ENCODE assay signal across 17 cellular contexts in genomic region chr6:138145402-138145801, GRCh38. TPM values are rescaled to one million over a fixed set of nuclear protein-coding genes. Genes with fewer than 3 reads are reported as not detected.
DNase-seq lines count a peak whose midpoint lies in the region; ATAC-seq, FAIRE-seq and TF ChIP-seq lines count a peak whose summit lies in the region.
"Had no signal": no experiment of that assay in that cellular context is flagged by ENCODE, and none has a peak within 500 bp of the region (broad histone marks: within the 10 kb centered on the region; RNA-seq: fewer than 3 reads in every experiment).

No MANE protein-coding gene starts in this region.

- ATAC-seq in GM18867 (IDR thresholded peaks at IDR 0.05; ENCODE audit: unreplicated experiment) (peak; percentile 96), GM21529 (IDR thresholded peaks at IDR 0.05; ENCODE audit: unreplicated experiment) (peak; percentile 71), HG03354 (IDR thresholded peaks at IDR 0.05; ENCODE audit: poor library complexity, severe bottlenecking, unreplicated experiment) (peak; percentile 87), HG03439 (IDR thresholded peaks at IDR 0.05; ENCODE audit: unreplicated experiment) (no peak), psoas muscle (no peak)
- ATAC-seq: gastroesophageal sphincter; GM23338; sciatic nerve; stimulated activated naive CD8-positive, alpha-beta T cell treated with anti-CD3 and anti-CD28 coated beads, Interleukin-15, Interleukin-2, amounts not matched to agents 100 U/mL and 50 U/mL, for 24 hours had no signal

- WGBS in psoas muscle, 3 donors, result 87 to 95% (median 88%) methylated on average over 3 of the region's 3 CpGs

- DNase-seq in bronchial epithelial cell (ENCODE audit: low read depth) (no peak), DMS79 (lab: John Stamatoyannopoulos, UW) (no peak), NCI-H510A (lab: John Stamatoyannopoulos, UW) (no peak), psoas muscle (no peak)
- DNase-seq: activated CD4-positive, alpha-beta T cell treated with anti-CD3 and anti-CD28 coated beads, Interleukin-2, amount 10 ng/mL, durations not matched to agents 24 days and 14 days; activated T-cell treated with anti-CD3 and anti-CD28 coated beads, Interleukin-2, amount 50 U/mL, for 48 hours; C1 segment of cervical spinal cord; Right ventricle myocardium superior; stimulated activated naive CD8-positive, alpha-beta T cell treated with anti-CD3 and anti-CD28 coated beads, Interleukin-15, Interleukin-2, amounts not matched to agents 100 U/mL and 50 U/mL, for 24 hours had no signal

- H3K36me3 ChIP-seq in bronchial epithelial cell (ENCODE audit: control insufficient read depth, insufficient read depth, low read length) (no peaks in the 10 kb centered on the region), psoas muscle (ENCODE audit: insufficient read depth in 1 of 2, low read depth in 1 of 2) (no peaks in the 10 kb centered on the region)
- H3K36me3 ChIP-seq: gastroesophageal sphincter had no signal

- TF ChIP-seq CTCF in bronchial epithelial cell (IDR thresholded peaks at IDR 0.05; ENCODE audit: insufficient read depth, low read length, severe bottlenecking) (no peak), psoas muscle (IDR thresholded peaks at IDR 0.05) (no peak)

- intact Hi-C loops in psoas muscle (cut with DNase I), result no loop called here

- no peaks in the 10 kb centered on the region for H3K9me3 ChIP-seq in psoas muscle
- H3K9me3 ChIP-seq: gastroesophageal sphincter had no signal

- peak; percentile 60 for FAIRE-seq in bronchial epithelial cell (lab: Jason Lieb, UNC)
- FAIRE-seq: endothelial cell of umbilical vein had no signal

- H3K4me3 ChIP-seq in bronchial epithelial cell (ENCODE audit: low read depth, low read length) (no peak overlapping the region), psoas muscle (no peak overlapping the region)
- H3K4me3 ChIP-seq: gastroesophageal sphincter, GM23338 had no signal

- H3K27me3 ChIP-seq in bronchial epithelial cell (ENCODE audit: control insufficient read depth, insufficient read depth, low read length) (peaks cover 4% of the 10 kb centered on the region), psoas muscle (ENCODE audit: insufficient read depth in 3 of 3, low read length in 2 of 3) (peaks cover 0 to 3% (median 3%) of the 10 kb centered on the region in 3 donors)
- H3K27me3 ChIP-seq: gastroesophageal sphincter had no signal

- no peaks in the 10 kb centered on the region for H3K4me1 ChIP-seq in psoas muscle
- H3K4me1 ChIP-seq: gastroesophageal sphincter had no signal

- no peak overlapping the region for H3K27ac ChIP-seq in psoas muscle
- H3K27ac ChIP-seq: gastroesophageal sphincter had no signal

RNA-seq across cellular contexts. Expression of gene ARFGEF3, which starts 16.3 kb away (rescaled TPM):
- total RNA-seq in bronchial epithelial cell (10.3 and 14.2 TPM in 2 replicates), psoas muscle (10 to 100 TPM in 2 of 4 donors, under 1 TPM in 2; 0.38 to 18.4 (median 7.6) TPM)
- under 1 TPM; 0.20 to 0.22 (median 0.21) TPM for polyA plus RNA-seq in psoas muscle

RNA-seq across cellular contexts. Expression of gene PERP, which starts 38.2 kb away (rescaled TPM):
- total RNA-seq in bronchial epithelial cell (161 and 401 TPM in 2 replicates), psoas muscle (10 to 100 TPM in 2 of 4 donors, 1 to 10 TPM in 1, under 1 TPM in 1; 0.95 to 12.3 (median 5.8) TPM)
- 1 to 10 TPM in 1 of 3 donors, under 1 TPM in 2; 0.70 to 2.8 (median 1.00) TPM for polyA plus RNA-seq in psoas muscle

Comparison
In these comparisons a context has a peak if more than half of its experiments do, and no peak if none do; other contexts are left out.
1. ATAC-seq: peak in GM18867 (single experiment), GM21529 (single experiment) and HG03354 (single experiment); none in HG03439 (single experiment) and psoas muscle (0 of 4).
2. RNA of gene PERP, which starts 38.2 kb away (total RNA-seq): 161 to 401 TPM in bronchial epithelial cell; 0.95 to 12.3 TPM in psoas muscle; every median in the first group is over 10 times any median in the second.